Comparison of ENCODE assay signal across 20 cellular contexts in genomic region chr7:148746139-148746538, GRCh38. TPM values are rescaled to one million over a fixed set of nuclear protein-coding genes. Genes with fewer than 3 reads are reported as not detected.
DNase-seq lines count a peak whose midpoint lies in the region; ATAC-seq, FAIRE-seq and TF ChIP-seq lines count a peak whose summit lies in the region.
"Had no signal": no experiment of that assay in that cellular context is flagged by ENCODE, and none has a peak within 500 bp of the region (broad histone marks: within the 10 kb centered on the region; RNA-seq: fewer than 3 reads in every experiment).

No MANE protein-coding gene starts in this region.

- H3K4me3 ChIP-seq in CD4-positive, CD25-positive, alpha-beta regulatory T cell (ENCODE audit: low read depth, low read length): no peak overlapping the region
- peak overlapping the region; percentile 16; the same call in 1 of the 2 replicates for H3K4me3 ChIP-seq in GM23338
- no peak overlapping the region for H3K4me3 ChIP-seq in K562
- no peak overlapping the region for H3K4me3 ChIP-seq in neural progenitor cell
- no peak overlapping the region for H3K4me3 ChIP-seq in ascending aorta
- H3K4me3 ChIP-seq in uterus: no peak overlapping the region

- intact Hi-C loops in K562 (cut with micrococcal nuclease) (no loop called here), ascending aorta (cut with DNase I) (no loop called here), uterus (cut with DNase I; ENCODE audit: low total_unique reads) (no loop called here)

- peaks cover 0 to 10% (median 2%) of the 10 kb centered on the region in 7 donors for H3K9me3 Mint-ChIP-seq in CD4-positive, CD25-positive, alpha-beta regulatory T cell
- H3K9me3 Mint-ChIP-seq in GM23338 (peaks cover 3% of the 10 kb centered on the region; the same call in 2 of the 3 replicates), neural progenitor cell (peaks cover 19% of the 10 kb centered on the region)

- in situ Hi-C loops in K562 (cut with MboI): no loop called here

- H2AFZ ChIP-seq in GM23338 (no peak overlapping the region), K562 (ENCODE audit: low read depth, low read length) (no peak overlapping the region), neural progenitor cell (replicated peaks) (no peak overlapping the region)

- ATAC-seq in CD4-positive, CD25-positive, alpha-beta regulatory T cell (ENCODE audit: low read depth in 2 of 2): no peak
- ATAC-seq in GM23338 (no peak; the same call in 2 of the 3 replicates), K562 (0 out of 3 replicates have a peak, but pooled peaks have one; percentile 19), HG03039 (IDR thresholded peaks at IDR 0.05; ENCODE audit: unreplicated experiment) (no peak)

- no peaks in the 10 kb centered on the region for H3K27me3 ChIP-seq in CD4-positive, CD25-positive, alpha-beta regulatory T cell (ENCODE audit: control insufficient read depth, insufficient read depth, low read length)
- H3K27me3 ChIP-seq in GM23338 (ENCODE audit: insufficient read depth) (no peaks in the 10 kb centered on the region), K562 (ENCODE audit: control insufficient read depth in 2 of 2, insufficient read depth in 2 of 2, low read length in 2 of 2) (no peaks in the 10 kb centered on the region), neural progenitor cell (no peaks in the 10 kb centered on the region), ascending aorta (no peaks in the 10 kb centered on the region), uterus (no peaks in the 10 kb centered on the region)

- H3K9me2 ChIP-seq in GM23338 (ENCODE audit: insufficient read depth): no peaks in the 10 kb centered on the region; the same call in 1 of the 2 replicates

- peak overlapping the region in 2 of 3 donors; percentile 4 to 66 for H3K27ac Mint-ChIP-seq in CD4-positive, CD25-positive, alpha-beta regulatory T cell
- H3K27ac Mint-ChIP-seq in GM23338 (peak overlapping the region; percentile 82), neural progenitor cell (no peak overlapping the region)
- H3K27ac Mint-ChIP-seq: B cell had no signal

- BruUV-seq in K562 (replicated peaks; lab: Mats Ljungman, UMichigan): no TSS peak

- H3K4me2 ChIP-seq in GM23338: peak overlapping the region; percentile 66
- no peak overlapping the region for H3K4me2 ChIP-seq in K562 (ENCODE audit: insufficient read depth, low read length)
- peak overlapping the region; percentile 56 for H3K4me2 ChIP-seq in neural progenitor cell

- H3K9me3 ChIP-seq in CD4-positive, CD25-positive, alpha-beta regulatory T cell (ENCODE audit: control insufficient read depth in 2 of 2, low read length in 2 of 2): no peaks in the 10 kb centered on the region
- H3K9me3 ChIP-seq in K562 (replicated peaks; ENCODE audit: control insufficient read depth, insufficient read depth, low read depth, low read length) (no peaks in the 10 kb centered on the region), neural progenitor cell (ENCODE audit: low read depth) (no peaks in the 10 kb centered on the region), ascending aorta (no peaks in the 10 kb centered on the region), uterus (no peaks in the 10 kb centered on the region)

- POLR2A ChIA-PET in K562 (lab: Yijun Ruan, JAX): interaction anchor here (0.9 to 1.8 kb wide), 6 partner anchors 9 to 195 kb away, joined by 3 to 6 read pairs (median 4); partner anchors contain the start of gene CUL1

- H3K4me1 Mint-ChIP-seq in CD4-positive, CD25-positive, alpha-beta regulatory T cell: peaks cover 23 to 43% (median 35%) of the 10 kb centered on the region in 4 donors
- H3K4me1 Mint-ChIP-seq in GM23338 (peaks cover 34% of the 10 kb centered on the region), neural progenitor cell (peaks cover 4% of the 10 kb centered on the region)

- CTCF ChIA-PET in K562 (lab: Yijun Ruan, JAX; ENCODE audit: low intra/inter-chr PET ratio): no interaction called here

- peaks cover 13% of the 10 kb centered on the region for H3K36me3 ChIP-seq in CD4-positive, CD25-positive, alpha-beta regulatory T cell (ENCODE audit: control insufficient read depth, insufficient read depth, low read length)
- H3K36me3 ChIP-seq in GM23338 (ENCODE audit: insufficient read depth) (peaks cover under 1% of the 10 kb centered on the region; the same call in 1 of the 2 replicates), K562 (ENCODE audit: control insufficient read depth, insufficient read depth, low read length) (peaks cover 43% of the 10 kb centered on the region; the same call in 2 of the 3 replicates), neural progenitor cell (peaks cover 6% of the 10 kb centered on the region), ascending aorta (peaks cover 1 to 3% of the 10 kb centered on the region in 2 donors), uterus (no peaks in the 10 kb centered on the region)

- H3K9me1 ChIP-seq in K562 (ENCODE audit: control insufficient read depth, insufficient read depth, low read length): no peaks in the 10 kb centered on the region

- no peak for TF ChIP-seq EP300 in K562 (IDR thresholded peaks at IDR 0.05; ENCODE audit: low read length)

- peaks cover 44% of the 10 kb centered on the region for H3K36me3 Mint-ChIP-seq in CD4-positive, CD25-positive, alpha-beta regulatory T cell
- peaks cover 47% of the 10 kb centered on the region for H3K36me3 Mint-ChIP-seq in GM23338 (ENCODE audit: low read depth)
- H3K36me3 Mint-ChIP-seq in neural progenitor cell: peaks cover 47% of the 10 kb centered on the region

- H3F3A ChIP-seq in GM23338 (replicated peaks; ENCODE audit: low read depth): no peaks in the 10 kb centered on the region
- H3F3A ChIP-seq in neural progenitor cell (ENCODE audit: low read depth): peaks cover 30% of the 10 kb centered on the region

- peaks cover 67% of the 10 kb centered on the region for H3K79me2 ChIP-seq in GM23338 (replicated peaks; ENCODE audit: insufficient read depth)
- H3K79me2 ChIP-seq in K562 (ENCODE audit: control insufficient read depth, insufficient read depth, low read length): peaks cover 23% of the 10 kb centered on the region
- peaks cover 91% of the 10 kb centered on the region for H3K79me2 ChIP-seq in neural progenitor cell (ENCODE audit: low read depth)

- H3K27ac ChIP-seq in CD4-positive, CD25-positive, alpha-beta regulatory T cell (ENCODE audit: insufficient read depth, low read length, poor library complexity, severe bottlenecking): no peak overlapping the region
- peak overlapping the region; percentile 62 for H3K27ac ChIP-seq in GM23338 (ENCODE audit: low read depth)
- no peak overlapping the region for H3K27ac ChIP-seq in K562 (ENCODE audit: extremely low read depth, low read depth, low read length)
- H3K27ac ChIP-seq in neural progenitor cell: peak overlapping the region; percentile 44
- H3K27ac ChIP-seq in ascending aorta: no peak overlapping the region
- no peak overlapping the region for H3K27ac ChIP-seq in uterus

- H4K20me1 ChIP-seq in GM23338 (replicated peaks; ENCODE audit: insufficient read depth): no peaks in the 10 kb centered on the region
- no peaks in the 10 kb centered on the region for H4K20me1 ChIP-seq in K562 (replicated peaks; ENCODE audit: control insufficient read depth, insufficient read depth, low read length)
- H4K20me1 ChIP-seq in neural progenitor cell (ENCODE audit: low read depth): peaks cover 21% of the 10 kb centered on the region

- H3K4me1 ChIP-seq in CD4-positive, CD25-positive, alpha-beta regulatory T cell (ENCODE audit: control insufficient read depth, insufficient read depth, low read length, poor library complexity, severe bottlenecking): no peaks in the 10 kb centered on the region
- H3K4me1 ChIP-seq in GM23338 (ENCODE audit: insufficient read depth) (peaks cover 31% of the 10 kb centered on the region), K562 (replicated peaks in 1 of 2; ENCODE audit: control insufficient read depth in 2 of 2, insufficient read depth in 2 of 2, low read length in 2 of 2) (no peaks in the 10 kb centered on the region), neural progenitor cell (peaks cover 33% of the 10 kb centered on the region), ascending aorta (no peaks in the 10 kb centered on the region), uterus (no peaks in the 10 kb centered on the region)

- no peaks in the 10 kb centered on the region for H3K27me3 Mint-ChIP-seq in CD4-positive, CD25-positive, alpha-beta regulatory T cell
- peaks cover 4% of the 10 kb centered on the region for H3K27me3 Mint-ChIP-seq in GM23338 (ENCODE audit: insufficient read depth, low read depth, poor library complexity)
- H3K27me3 Mint-ChIP-seq in neural progenitor cell (ENCODE audit: insufficient read depth, low read depth): no peaks in the 10 kb centered on the region
- H3K27me3 Mint-ChIP-seq: B cell; CD4-positive, alpha-beta memory T cell had no signal

- WGBS in K562 (ENCODE audit: insufficient coverage, low coverage, missing lambda C conversion rate): 95% methylated on average over 3 of the region's 3 CpGs

- no peak for TF ChIP-seq RAD21 in K562 (CRISPR knock-in tag; conservative IDR thresholded peaks at IDR 0.05 in 1 of 2, IDR thresholded peaks at IDR 0.05 in 1 of 2)

- H3K4me3 Mint-ChIP-seq in CD4-positive, CD25-positive, alpha-beta regulatory T cell: no peak overlapping the region
- no peak overlapping the region for H3K4me3 Mint-ChIP-seq in GM23338
- H3K4me3 Mint-ChIP-seq in neural progenitor cell: no peak overlapping the region
- H3K4me3 Mint-ChIP-seq: B cell; CD4-positive, alpha-beta memory T cell had no signal

- no peak for TF ChIP-seq POLR2A in K562 (conservative IDR thresholded peaks at IDR 0.05)
- no peak for TF ChIP-seq POLR2A in uterus (IDR thresholded peaks at IDR 0.05)

- no peak for FAIRE-seq in K562 (lab: Jason Lieb, UNC)
- FAIRE-seq: GM12892, H54 had no signal

- DNase-seq in CD4-positive, CD25-positive, alpha-beta regulatory T cell: no peak
- DNase-seq in GM23338 (ENCODE audit: low spot score) (no peak), K562 (ENCODE audit: extremely low read depth in 1 of 4, low spot score in 3 of 4) (no peak), neural progenitor cell (ENCODE audit: low spot score) (no peak), ascending aorta (ENCODE audit: low spot score in 2 of 2) (no peak), uterus (no peak)
- DNase-seq: CD4-positive, alpha-beta memory T cell; DND-41; GDM1; MV-4-11; NCI-H1417; NCI-H187 treated with DMSO at 0.1 percent for 48 hours; NCI-H446; NCI-H69; RPMI8226; SIG-M5 had no signal

- H3K9ac ChIP-seq in K562 (ENCODE audit: insufficient read depth in 1 of 2, low read depth in 2 of 2, low read length in 2 of 2): no peak overlapping the region
- no peak overlapping the region for H3K9ac ChIP-seq in neural progenitor cell

- no peak for TF ChIP-seq CTCF in GM23338 (conservative IDR thresholded peaks at IDR 0.05; ENCODE audit: low read depth in 2 of 2)
- no peak for TF ChIP-seq CTCF in K562 (IDR thresholded peaks at IDR 0.05 in 2 of 3, conservative IDR thresholded peaks at IDR 0.05 in 1 of 3; ENCODE audit: insufficient read depth in 2 of 3, low read depth in 1 of 3, low read length in 3 of 3)
- no peak for TF ChIP-seq CTCF in neural progenitor cell (IDR thresholded peaks at IDR 0.05)
- no peak for TF ChIP-seq CTCF in ascending aorta (IDR thresholded peaks at IDR 0.05)
- TF ChIP-seq CTCF in uterus (IDR thresholded peaks at IDR 0.05): no peak

RNA-seq across cellular contexts. Expression of gene CUL1, which starts 47.4 kb away (rescaled TPM):
- 41.4 TPM for total RNA-seq in CD4-positive, CD25-positive, alpha-beta regulatory T cell
- 10 to 100 TPM; 44.5 to 56.9 (median 48.0) TPM for polyA plus RNA-seq in CD4-positive, CD25-positive, alpha-beta regulatory T cell
- total RNA-seq in GM23338 (2014; rRNA removed; shearing (Covaris generic)): 63.3 and 71.3 TPM in 2 replicates
- polyA plus RNA-seq in GM23338 (2016; fragmentation: Nextera tagmentation; extraction: Ambion mirVana): 29.0 and 35.6 TPM in 2 replicates
- 34.6 and 70.5 TPM in 2 replicates for total RNA-seq in K562 (2011; cell fraction: chromatin; rRNA removed; ENCODE audit: low replicate concordance)
- total RNA-seq in K562 (2011; cell fraction: nucleolus; rRNA removed): 20.7 and 25.1 TPM in 2 replicates
- total RNA-seq in K562 (2011; cell fraction: nucleoplasm; rRNA removed): 27.6 and 29.7 TPM in 2 replicates
- total RNA-seq in K562 (2014; rRNA removed): 63.3 and 64.6 TPM in 2 replicates
- total RNA-seq in K562 (2014; rRNA removed; fragmentation: Illumina TruSeq; extraction: Trizol): 96.5 and 101 TPM in 2 replicates
- 91.6 and 98.5 TPM in 2 replicates for total RNA-seq in K562 (2015; rRNA removed; fragmentation: Illumina TruSeq; extraction: Trizol)
- total RNA-seq in K562 (2021): 86.0 and 86.4 TPM in 2 replicates
- 80.3 and 105 TPM in 2 replicates for polyA plus RNA-seq in K562 (2011; rRNA removed)
- 45.7 and 59.7 TPM in 2 replicates for polyA plus RNA-seq in K562 (2011; cell fraction: cytosol; rRNA removed)
- polyA plus RNA-seq in K562 (2011; cell fraction: nucleus; rRNA removed): 37.0 and 48.3 TPM in 2 replicates
- 57.3 and 84.1 TPM in 2 replicates for polyA plus RNA-seq in K562 (2012)
- polyA plus RNA-seq in K562 (2014; fragmentation: Illumina TruSeq; extraction: Trizol): 95.6 and 107 TPM in 2 replicates
- polyA plus RNA-seq in K562 (2014; fragmentation: Nextera tagmentation; extraction: Ambion mirVana): 10 to 100 TPM; 31.5 to 43.8 TPM
- polyA plus RNA-seq in K562 (2014; rRNA removed): 94.5 and 104 TPM in 2 replicates
- 118 and 120 TPM in 2 replicates for polyA minus RNA-seq in K562 (2011; rRNA and poly(A)+ RNA removed)
- polyA minus RNA-seq in K562 (2011; cell fraction: cytosol; rRNA and poly(A)+ RNA removed): 44.5 and 53.4 TPM in 2 replicates
- polyA minus RNA-seq in K562 (2011; cell fraction: nucleus; rRNA and poly(A)+ RNA removed): 29.8 and 54.5 TPM in 2 replicates
- total RNA-seq in neural progenitor cell (ENCODE audit: low replicate concordance): 74.2 and 89.3 TPM in 2 replicates
- 16.3 TPM for total RNA-seq in ascending aorta
- 10 to 100 TPM; 38.9 to 61.2 (median 49.4) TPM for total RNA-seq in uterus

Comparison
In these comparisons a context has a peak if more than half of its experiments do, and no peak if none do; other contexts are left out.
1. H3K27ac ChIP-seq: peak in GM23338 (single experiment) and neural progenitor cell (single experiment); none in CD4-positive, CD25-positive, alpha-beta regulatory T cell (single experiment), K562 (single experiment), ascending aorta (0 of 2) and uterus (0 of 2).